In the genomic region with DNA sequence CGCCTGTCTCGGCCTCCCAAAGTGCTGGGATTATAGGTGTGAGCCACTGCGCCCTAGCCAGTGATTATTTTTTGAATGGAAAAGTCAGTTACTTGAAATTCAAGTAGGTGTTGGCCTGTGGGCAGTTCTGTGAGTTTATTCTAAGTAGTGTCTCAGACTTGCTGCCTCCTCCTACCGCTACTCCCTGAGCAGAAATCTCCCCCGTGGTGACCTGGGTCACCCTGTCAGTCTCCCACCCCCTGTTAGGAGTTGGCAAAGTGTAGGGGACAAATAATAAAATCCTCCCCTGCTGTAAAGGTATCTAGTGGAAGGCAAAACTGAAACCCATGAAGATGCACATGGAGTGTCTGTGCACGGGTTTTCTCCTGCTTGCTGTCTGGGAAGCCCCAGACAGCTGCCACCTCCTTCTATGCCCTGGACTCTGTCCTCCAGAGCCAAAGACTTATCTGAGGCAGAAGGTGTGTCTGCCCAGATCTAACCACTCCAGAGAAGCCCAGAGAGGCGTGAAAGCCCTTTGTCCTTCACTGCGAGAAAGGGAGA, we compare ENCODE assay signal across 12 cellular contexts. TPM values are rescaled to one million over a fixed set of nuclear protein-coding genes. Genes with fewer than 3 reads are reported as not detected.
A peak's percentile ranks its signal among the peaks of the same experiment; 100 is the strongest.
DNase-seq lines count a peak whose midpoint lies in the region; ATAC-seq and TF ChIP-seq lines count a peak whose summit lies in the region.
"Had no signal": no experiment of that assay in that cellular context is flagged by ENCODE, and none has a peak within 500 bp of the region (broad histone marks: within the 10 kb centered on the region; RNA-seq: fewer than 3 reads in every experiment).

No MANE protein-coding gene starts in this region.

- peaks cover 11% of the 10 kb centered on the region for H3K4me1 Mint-ChIP-seq in dendritic cell treated with granulocyte-macrophage colony-stimulating factor and Interleukin-4, amounts not matched to agents 40 ng/mL and 50 ng/mL, for 4 days (ENCODE audit: low read depth)
- H3K4me1 Mint-ChIP-seq in natural killer cell treated with Interleukin-12 subunit alpha and Interleukin-12 subunit beta and Interleukin-15 and Interleukin-18, amount 100 ng/mL, for 72 hours (ENCODE audit: low read depth in 2 of 2): peaks cover 0 to 14% of the 10 kb centered on the region in 2 donors

- peak overlapping the region; percentile 74 for H3K27ac ChIP-seq in 22Rv1
- H3K27ac ChIP-seq in PC-9: 0 out of 2 replicates have a peak overlapping the region, but pooled peaks have one; percentile 42
- H3K27ac ChIP-seq: SJCRH30 had no signal

- peaks cover 33% of the 10 kb centered on the region for H3K4me1 ChIP-seq in PC-9 (replicated peaks; ENCODE audit: insufficient read depth)
- H3K4me1 ChIP-seq: SJCRH30 had no signal

- no peaks in the 10 kb centered on the region; the same call in 1 of the 2 replicates for H3K36me3 ChIP-seq in PC-9 (ENCODE audit: low read depth)

- H3K27ac Mint-ChIP-seq in dendritic cell treated with granulocyte-macrophage colony-stimulating factor and Interleukin-4, amounts not matched to agents 40 ng/mL and 50 ng/mL, for 4 days: peak overlapping the region; percentile 69
- H3K27ac Mint-ChIP-seq in natural killer cell treated with Interleukin-12 subunit alpha and Interleukin-12 subunit beta and Interleukin-15 and Interleukin-18, amount 100 ng/mL, for 72 hours: peak overlapping the region in 1 of 2 donors; percentile 78

- H3K27me3 ChIP-seq in PC-9 (ENCODE audit: insufficient read depth, low read depth): no peaks in the 10 kb centered on the region
- H3K27me3 ChIP-seq: SJCRH30, spleen had no signal

- no peak overlapping the region for H3K4me3 ChIP-seq in PC-9
- H3K4me3 ChIP-seq: SJCRH30, spleen had no signal

- peaks cover 95% of the 10 kb centered on the region for H3K36me3 Mint-ChIP-seq in dendritic cell treated with granulocyte-macrophage colony-stimulating factor and Interleukin-4, amounts not matched to agents 40 ng/mL and 50 ng/mL, for 4 days (ENCODE audit: low read depth)
- peaks cover 27% of the 10 kb centered on the region for H3K36me3 Mint-ChIP-seq in natural killer cell treated with Interleukin-12 subunit alpha and Interleukin-12 subunit beta and Interleukin-15 and Interleukin-18, amount 100 ng/mL, for 72 hours

- peak overlapping the region; percentile 47; the same call in 1 of the 2 replicates for H3K4me2 ChIP-seq in PC-9

- no peaks in the 10 kb centered on the region for H3K79me2 ChIP-seq in PC-9 (ENCODE audit: low read depth)

- no peak overlapping the region for H2AFZ ChIP-seq in PC-9

- CTCF ChIA-PET in PC-9 (lab: Charles Lee): interaction anchor here (0.8 to 1.7 kb wide), 3 partner anchors 19 to 72 kb away, joined by 3 to 7 read pairs (median 4); a partner anchor contains a TSS

- intact Hi-C loops in PC-9 (cut with micrococcal nuclease; ENCODE audit: unreplicated experiment): loop anchor here (1.0 to 10.0 kb wide), 4 partner anchors 72 to 220 kb away; a partner anchor contains a TSS
- intact Hi-C loops in dendritic cell treated with granulocyte-macrophage colony-stimulating factor and Interleukin-4, amounts not matched to agents 40 ng/mL and 50 ng/mL, for 4 days (cut with micrococcal nuclease): loop anchor here (2.0 to 10.0 kb wide), 3 partner anchors 32 to 120 kb away; a partner anchor contains a TSS

- no peaks in the 10 kb centered on the region for H3K9me3 ChIP-seq in PC-9 (ENCODE audit: insufficient read depth, low read depth)
- H3K9me3 ChIP-seq: SJCRH30, spleen had no signal

- ATAC-seq in natural killer cell treated with Interleukin-12 subunit alpha and Interleukin-12 subunit beta and Interleukin-15 and Interleukin-18, amount 100 ng/mL, for 72 hours: peak; percentile 36 to 39
- ATAC-seq in GM18867 (IDR thresholded peaks at IDR 0.05; ENCODE audit: unreplicated experiment) (no peak), HG03175 (IDR thresholded peaks at IDR 0.05; ENCODE audit: unreplicated experiment) (no peak)

- no peaks in the 10 kb centered on the region for H3K27me3 Mint-ChIP-seq in dendritic cell treated with granulocyte-macrophage colony-stimulating factor and Interleukin-4, amounts not matched to agents 40 ng/mL and 50 ng/mL, for 4 days
- H3K27me3 Mint-ChIP-seq in natural killer cell treated with Interleukin-12 subunit alpha and Interleukin-12 subunit beta and Interleukin-15 and Interleukin-18, amount 100 ng/mL, for 72 hours: no peaks in the 10 kb centered on the region

- peaks cover 3% of the 10 kb centered on the region; the same call in 1 of the 2 replicates for H4K20me1 ChIP-seq in PC-9 (ENCODE audit: insufficient read depth)

- POLR2A ChIA-PET in PC-9 (lab: Charles Lee; ENCODE audit: unreplicated experiment): interaction anchor here (0.6 kb wide), 1 partner anchor 58 kb away, joined by 6 read pairs; no protein-coding TSS in a partner anchor

- no peaks in the 10 kb centered on the region for H3K9me3 Mint-ChIP-seq in dendritic cell treated with granulocyte-macrophage colony-stimulating factor and Interleukin-4, amounts not matched to agents 40 ng/mL and 50 ng/mL, for 4 days
- no peaks in the 10 kb centered on the region for H3K9me3 Mint-ChIP-seq in natural killer cell treated with Interleukin-12 subunit alpha and Interleukin-12 subunit beta and Interleukin-15 and Interleukin-18, amount 100 ng/mL, for 72 hours

- no peak for TF ChIP-seq CTCF in 22Rv1 (IDR thresholded peaks at IDR 0.05)
- TF ChIP-seq CTCF in PC-9 (conservative IDR thresholded peaks at IDR 0.05): no peak

- no peak overlapping the region for H3K4me3 Mint-ChIP-seq in dendritic cell treated with granulocyte-macrophage colony-stimulating factor and Interleukin-4, amounts not matched to agents 40 ng/mL and 50 ng/mL, for 4 days
- H3K4me3 Mint-ChIP-seq in natural killer cell treated with Interleukin-12 subunit alpha and Interleukin-12 subunit beta and Interleukin-15 and Interleukin-18, amount 100 ng/mL, for 72 hours: no peak overlapping the region

- no peaks in the 10 kb centered on the region for H3K9me2 ChIP-seq in PC-9 (ENCODE audit: insufficient read depth)

- DNase-seq in PC-9 (no peak), occipital lobe (lab: John Stamatoyannopoulos, UW) (no peak), NCI-H446 (lab: John Stamatoyannopoulos, UW) (no peak)
- no peak for DNase-seq in natural killer cell treated with Interleukin-12 subunit alpha and Interleukin-12 subunit beta and Interleukin-15 and Interleukin-18, amount 100 ng/mL, for 72 hours (ENCODE audit: low spot score)
- DNase-seq: KG1, NCI-H187 had no signal

- H3F3A ChIP-seq in PC-9 (ENCODE audit: insufficient read depth, low read depth): peaks cover 29% of the 10 kb centered on the region; the same call in 1 of the 2 replicates

- BruUV-seq in PC-9 (replicated peaks; lab: Mats Ljungman, UMichigan): no TSS peak

RNA-seq across cellular contexts. Expression of a gene that starts 26.3 kb away (rescaled TPM):
- 13.5 and 17.8 TPM in 2 replicates for total RNA-seq in PC-9 (2021)
- 10 to 100 TPM; 23.2 to 29.2 TPM for total RNA-seq in natural killer cell treated with Interleukin-12 subunit alpha and Interleukin-12 subunit beta and Interleukin-15 and Interleukin-18, amount 100 ng/mL, for 72 hours
- 6.1 TPM for total RNA-seq in occipital lobe

RNA-seq across cellular contexts. Expression of a gene that starts 26.5 kb away (rescaled TPM):
- total RNA-seq in PC-9 (2021) (24.7 and 27.9 TPM in 2 replicates), occipital lobe (41.6 TPM)
- total RNA-seq in natural killer cell treated with Interleukin-12 subunit alpha and Interleukin-12 subunit beta and Interleukin-15 and Interleukin-18, amount 100 ng/mL, for 72 hours: 100 to 1,000 TPM in 1 of 2 donors, 10 to 100 TPM in 1; 88.5 to 146 TPM

RNA-seq across cellular contexts. Expression of a gene that starts 32.1 kb away (rescaled TPM):
- total RNA-seq in PC-9 (2021) (45.8 and 49.7 TPM in 2 replicates), occipital lobe (58.3 TPM)
- 100 to 1,000 TPM in 1 of 2 donors, 10 to 100 TPM in 1; 78.4 to 105 TPM for total RNA-seq in natural killer cell treated with Interleukin-12 subunit alpha and Interleukin-12 subunit beta and Interleukin-15 and Interleukin-18, amount 100 ng/mL, for 72 hours

Comparison
In these comparisons a context has a peak if more than half of its experiments do, and no peak if none do; other contexts are left out.
1. ATAC-seq: peak in natural killer cell treated with Interleukin-12 subunit alpha and Interleukin-12 subunit beta and Interleukin-15 and Interleukin-18, amount 100 ng/mL, for 72 hours (2 of 2); none in GM18867 (single experiment) and HG03175 (single experiment).